8 cellular contexts compared by ENCODE assay signal in the genomic region with DNA sequence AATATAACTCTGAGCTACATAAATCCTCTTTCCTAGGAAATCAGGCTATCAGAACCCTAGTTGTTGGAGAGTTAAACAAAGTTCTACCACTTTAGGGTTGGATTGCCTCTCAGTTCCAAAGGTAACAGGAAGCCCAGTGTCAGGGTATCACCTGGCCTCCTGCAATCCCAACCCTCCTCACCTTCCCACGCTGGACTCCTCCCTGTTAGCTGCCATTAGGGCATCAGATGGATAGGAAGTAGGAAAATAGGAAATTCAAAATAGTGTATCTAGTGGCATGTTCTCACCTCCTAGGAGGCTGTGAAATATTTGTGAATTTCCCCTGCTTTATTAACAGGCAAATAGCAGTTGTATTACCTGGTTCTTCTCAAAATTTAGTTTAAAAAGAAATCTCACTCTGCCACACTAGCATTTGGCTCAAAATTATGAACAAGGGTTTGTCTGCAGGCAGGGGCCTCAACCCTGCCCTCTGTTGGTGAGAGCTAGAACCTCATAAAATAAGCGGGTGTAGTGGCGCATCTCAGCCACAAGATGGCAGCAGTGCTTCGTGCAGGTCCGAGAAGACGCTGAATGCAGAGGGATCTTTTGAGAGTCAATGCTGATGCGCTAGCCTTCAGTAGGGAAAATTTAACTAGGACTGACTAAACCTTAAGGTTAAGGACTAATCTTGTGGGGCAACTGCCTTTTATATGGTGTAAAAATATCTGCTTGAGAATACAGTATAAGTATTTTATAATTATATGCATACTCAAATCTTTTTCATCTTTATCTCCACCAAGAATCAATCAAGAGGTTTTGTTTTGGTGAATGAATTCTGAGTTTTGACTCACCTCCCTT.
DNase-seq lines count a peak whose midpoint lies in the region; ATAC-seq and TF ChIP-seq lines count a peak whose summit lies in the region.

No MANE protein-coding gene starts in this region.

- peak; percentile 79 for ATAC-seq in DND-41 (ENCODE audit: insufficient read depth, low read depth)
- peak; percentile 80 for ATAC-seq in GM21717 (IDR thresholded peaks at IDR 0.05; ENCODE audit: unreplicated experiment)
- ATAC-seq in natural killer cell treated with Interleukin-12 subunit alpha and Interleukin-12 subunit beta and Interleukin-15 and Interleukin-18, amount 100 ng/mL, for 72 hours = peak; percentile 87

- H3K4me1 ChIP-seq in DND-41 (ENCODE audit: insufficient read depth, low read length) (no peaks in the 10 kb centered on the region), esophagus squamous epithelium (no peaks in the 10 kb centered on the region)

- intact Hi-C loops in esophagus squamous epithelium (cut with DNase I) = loop anchor here (5.0 to 10.0 kb wide), 2 partner anchors 723 to 770 kb away; no protein-coding TSS in a partner anchor

- peak; percentile 100 for TF ChIP-seq CTCF in DND-41 (IDR thresholded peaks at IDR 0.05; ENCODE audit: borderline replicate concordance, extremely low read depth, low read length, poor library complexity, severe bottlenecking)
- peak; percentile 99 to 100 (median 100) for TF ChIP-seq CTCF in esophagus squamous epithelium (IDR thresholded peaks at IDR 0.05)

- no peaks in the 10 kb centered on the region for H3K79me2 ChIP-seq in DND-41 (ENCODE audit: insufficient read depth, low read length)

- no peak for TF ChIP-seq POLR2A in esophagus squamous epithelium (IDR thresholded peaks at IDR 0.05)

- no peaks in the 10 kb centered on the region for H3K4me1 Mint-ChIP-seq in natural killer cell treated with Interleukin-12 subunit alpha and Interleukin-12 subunit beta and Interleukin-15 and Interleukin-18, amount 100 ng/mL, for 72 hours (ENCODE audit: low read depth in 2 of 2)

- no peak overlapping the region for H3K4me2 ChIP-seq in DND-41 (ENCODE audit: insufficient read depth, low read length)

- 5 to 11% methylated on average over 5 to 7 of the region's 7 CpGs for WGBS in esophagus squamous epithelium, 2 donors

- H3K9me3 ChIP-seq in DND-41 (ENCODE audit: insufficient read depth, low read length, severe bottlenecking) = no peaks in the 10 kb centered on the region
- H3K9me3 ChIP-seq in esophagus squamous epithelium = no peaks in the 10 kb centered on the region

- no peak overlapping the region for H3K27ac Mint-ChIP-seq in natural killer cell treated with Interleukin-12 subunit alpha and Interleukin-12 subunit beta and Interleukin-15 and Interleukin-18, amount 100 ng/mL, for 72 hours

- DNase-seq in DND-41 = peak; percentile 81
- peak; percentile 74 for DNase-seq in Jurkat, Clone E6-1 (ENCODE audit: low read depth, low spot score)
- peak; percentile 94 for DNase-seq in OCI-M1 (lab: John Stamatoyannopoulos, UW)
- peak; percentile 76 for DNase-seq in activated T-cell treated with anti-CD3 and anti-CD28 coated beads for 24 hours (ENCODE audit: low read depth)
- DNase-seq in esophagus squamous epithelium (lab: John Stamatoyannopoulos, UW) = no peak
- peak; percentile 75 for DNase-seq in natural killer cell treated with Interleukin-12 subunit alpha and Interleukin-12 subunit beta and Interleukin-15 and Interleukin-18, amount 100 ng/mL, for 72 hours (ENCODE audit: low spot score)
- peak; percentile 52 for DNase-seq in stimulated activated naive CD4-positive, alpha-beta T cell treated with Interleukin-2 at 50 U/mL for 16 hours (lab: John Stamatoyannopoulos, UW)

- H3K27ac ChIP-seq in DND-41 (ENCODE audit: low read length) = no peak overlapping the region
- H3K27ac ChIP-seq in esophagus squamous epithelium = no peak overlapping the region

- H3K4me3 ChIP-seq in DND-41 (ENCODE audit: low read depth in 1 of 2, low read length in 2 of 2) = no peak overlapping the region
- no peak overlapping the region for H3K4me3 ChIP-seq in Jurkat, Clone E6-1 (ENCODE audit: low read length)
- no peak overlapping the region for H3K4me3 ChIP-seq in esophagus squamous epithelium

- no peak overlapping the region for H2AFZ ChIP-seq in DND-41 (ENCODE audit: low read depth, low read length)

- H4K20me1 ChIP-seq in DND-41 (ENCODE audit: insufficient read depth, low read length) = no peaks in the 10 kb centered on the region

- H3K27me3 ChIP-seq in DND-41 (ENCODE audit: insufficient read depth, low read length, poor library complexity) = peaks cover 2% of the 10 kb centered on the region
- peaks cover 0 to 45% (median 0%) of the 10 kb centered on the region in 4 donors for H3K27me3 ChIP-seq in esophagus squamous epithelium

- H3K36me3 ChIP-seq in DND-41 (ENCODE audit: insufficient read depth, low read length) = no peaks in the 10 kb centered on the region
- H3K36me3 ChIP-seq in esophagus squamous epithelium = no peaks in the 10 kb centered on the region

- no peaks in the 10 kb centered on the region for H3K36me3 Mint-ChIP-seq in natural killer cell treated with Interleukin-12 subunit alpha and Interleukin-12 subunit beta and Interleukin-15 and Interleukin-18, amount 100 ng/mL, for 72 hours

- peaks cover 7 to 17% of the 10 kb centered on the region in 2 donors for H3K27me3 Mint-ChIP-seq in natural killer cell treated with Interleukin-12 subunit alpha and Interleukin-12 subunit beta and Interleukin-15 and Interleukin-18, amount 100 ng/mL, for 72 hours

- H3K9ac ChIP-seq in DND-41 (ENCODE audit: low read depth, low read length) = no peak overlapping the region

- no peak overlapping the region for H3K4me3 Mint-ChIP-seq in natural killer cell treated with Interleukin-12 subunit alpha and Interleukin-12 subunit beta and Interleukin-15 and Interleukin-18, amount 100 ng/mL, for 72 hours

- H3K9me3 Mint-ChIP-seq in natural killer cell treated with Interleukin-12 subunit alpha and Interleukin-12 subunit beta and Interleukin-15 and Interleukin-18, amount 100 ng/mL, for 72 hours = no peaks in the 10 kb centered on the region
